In the genomic region with DNA sequence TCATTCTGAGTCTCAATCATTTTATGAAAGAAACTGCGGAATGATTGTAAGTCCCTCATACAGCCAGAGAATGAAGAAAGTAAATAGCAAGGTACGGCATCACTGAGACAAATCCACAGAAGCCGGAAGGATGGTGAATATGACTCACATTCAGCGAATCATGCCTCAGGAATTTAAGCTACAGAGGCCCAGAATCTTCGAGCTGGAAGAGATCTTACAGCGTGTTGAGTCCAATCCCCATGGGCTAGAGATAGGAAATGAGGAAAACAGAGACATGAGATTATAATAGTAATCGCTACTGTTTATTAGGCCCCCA, we compare ENCODE assay signal across 12 cellular contexts.
DNase-seq lines count a peak whose midpoint lies in the region; ATAC-seq and TF ChIP-seq lines count a peak whose summit lies in the region.
"Had no signal": no experiment of that assay in that cellular context is flagged by ENCODE, and none has a peak within 500 bp of the region (broad histone marks: within the 10 kb centered on the region; RNA-seq: fewer than 3 reads in every experiment).

No MANE protein-coding gene starts in this region.

- peak; percentile 93 for DNase-seq in HCT116 (ENCODE audit: low read depth, low spot score)
- peak; percentile 72 for DNase-seq in T1000 (lab: John Stamatoyannopoulos, UW)
- DNase-seq in foreskin melanocyte: peak; percentile 36
- DNase-seq in type B pancreatic cell (ENCODE audit: extremely low spot score, unreplicated experiment): no peak
- no peak for DNase-seq in posterior cingulate gyrus
- no peak for DNase-seq in dorsolateral prefrontal cortex
- DNase-seq in aorta: no peak
- DNase-seq: activated CD4-positive, alpha-beta memory T cell treated with anti-CD3 and anti-CD28 coated beads, Interleukin-2, amount 10 ng/mL, durations not matched to agents 7 days and 5 days; NCI-H1092 treated with DMSO at 0.1 percent for 48 hours; SHP77 had no signal

- TF ChIP-seq CTCF in HCT116 (IDR thresholded peaks at IDR 0.05 in 2 of 3, conservative IDR thresholded peaks at IDR 0.05 in 1 of 3; ENCODE audit: borderline replicate concordance in 1 of 3, insufficient read depth in 1 of 3, low read depth in 2 of 3, low read length in 2 of 3) (no peak), type B pancreatic cell (conservative IDR thresholded peaks at IDR 0.05) (no peak), dorsolateral prefrontal cortex (IDR thresholded peaks at IDR 0.05 in 54 of 56, conservative IDR thresholded peaks at IDR 0.05 in 2 of 56; ENCODE audit: low read depth in 1 of 56, partially characterized antibody in 56 of 56) (no peak)

- WGBS in aorta, 2 donors: 45 to 49% methylated on average over 7 of the region's 7 CpGs

- peak; percentile 35 for TF ChIP-seq POLR2A in HCT116 (IDR thresholded peaks at IDR 0.05; ENCODE audit: borderline replicate concordance, extremely low read depth, insufficient read depth, insufficient read length)

- H3K9me3 Mint-ChIP-seq in type B pancreatic cell: peaks cover 7% of the 10 kb centered on the region
- H3K9me3 Mint-ChIP-seq: activated CD4-positive, alpha-beta memory T cell treated with anti-CD3 and anti-CD28 coated beads, Interleukin-2, amount 10 ng/mL, durations not matched to agents 7 days and 5 days; central memory CD8-positive, alpha-beta T cell had no signal

- H3K27me3 ChIP-seq in HCT116 (ENCODE audit: insufficient read depth, low read length) (no peaks in the 10 kb centered on the region), dorsolateral prefrontal cortex (peaks cover 0 to 2% (median 0%) of the 10 kb centered on the region in 45 donors), aorta (ENCODE audit: control insufficient read depth in 1 of 2, insufficient read depth in 2 of 2, low read length in 1 of 2) (no peaks in the 10 kb centered on the region)

- H3K4me1 ChIP-seq in HCT116 (ENCODE audit: control insufficient read depth in 1 of 2, insufficient read depth in 2 of 2, low read length in 2 of 2) (peaks cover 31 to 59% of the 10 kb centered on the region in 2 experiments), aorta (ENCODE audit: control insufficient read depth in 1 of 2, insufficient read depth in 2 of 2, low read length in 2 of 2) (no peaks in the 10 kb centered on the region)

- H3K4me3 ChIP-seq in HCT116 (replicated peaks in 1 of 2; ENCODE audit: low read depth in 1 of 2, low read length in 2 of 2) (peak overlapping the region in 1 of 2 experiments; percentile 26; a peak in 2 of 4 replicates), dorsolateral prefrontal cortex (no peak overlapping the region), aorta (ENCODE audit: low read length in 2 of 2) (no peak overlapping the region)
- H3K4me3 ChIP-seq: skin epidermis had no signal

- CTCF ChIA-PET in HCT116 (lab: Charles Lee): interaction anchor here (1.0 to 1.4 kb wide), 3 partner anchors 25 to 595 kb away, joined by 3 to 6 read pairs (median 4); no protein-coding TSS in a partner anchor

- H3K9me3 ChIP-seq in HCT116 (ENCODE audit: control insufficient read depth in 1 of 2, insufficient read depth in 1 of 2, low read depth in 1 of 2, low read length in 2 of 2) (peaks cover 0 to 4% of the 10 kb centered on the region in 2 experiments; a peak in 1 of 4 replicates), aorta (ENCODE audit: control insufficient read depth, low read length) (no peaks in the 10 kb centered on the region)

- RAD21 ChIA-PET in HCT116 (lab: Charles Lee; ENCODE audit: low non-redundant PET in 1 of 2, low total read pairs in 2 of 2, uncharacterized antibody in 2 of 2, unreplicated experiment in 2 of 2): interaction anchor here (1.0 to 1.6 kb wide), 3 partner anchors 218 to 595 kb away, joined by 3 to 5 read pairs (median 3); a partner anchor contains a TSS

- H3K36me3 ChIP-seq in HCT116 (ENCODE audit: control insufficient read depth in 1 of 2, insufficient read depth in 2 of 2, low read length in 2 of 2) (no peaks in the 10 kb centered on the region), aorta (ENCODE audit: control insufficient read depth in 1 of 2, insufficient read depth in 2 of 2, low read length in 1 of 2) (no peaks in the 10 kb centered on the region)

- peak overlapping the region; percentile 72 for H3K4me2 ChIP-seq in HCT116 (ENCODE audit: low read length)

- peaks cover 7% of the 10 kb centered on the region for H3K4me1 Mint-ChIP-seq in type B pancreatic cell (ENCODE audit: unreplicated experiment)
- H3K4me1 Mint-ChIP-seq: activated CD4-positive, alpha-beta memory T cell treated with anti-CD3 and anti-CD28 coated beads, Interleukin-2, amount 10 ng/mL, durations not matched to agents 7 days and 5 days; central memory CD8-positive, alpha-beta T cell had no signal

- no peaks in the 10 kb centered on the region for H3K36me3 Mint-ChIP-seq in type B pancreatic cell

- H3K27ac ChIP-seq in HCT116 (ENCODE audit: low read depth, low read length) (peak overlapping the region; percentile 98), dorsolateral prefrontal cortex (no peak overlapping the region), aorta (ENCODE audit: low read depth in 1 of 2, low read length in 2 of 2) (no peak overlapping the region)

- intact Hi-C loops in HCT116 (cut with micrococcal nuclease): loop anchor here (2.0 to 10.0 kb wide), 2 partner anchors 170 to 218 kb away; a partner anchor contains a TSS
- intact Hi-C loops in posterior cingulate gyrus (cut with DNase I): no loop called here
- intact Hi-C loops in dorsolateral prefrontal cortex (cut with DNase I): no loop called here
- intact Hi-C loops in aorta (cut with DNase I): no loop called here

- H3K9me2 ChIP-seq in HCT116 (ENCODE audit: insufficient read depth): no peaks in the 10 kb centered on the region

- H2AFZ ChIP-seq in HCT116 (ENCODE audit: low read depth, low read length, poor library complexity, severe bottlenecking): no peak overlapping the region

- peak; percentile 62 for ATAC-seq in HCT116
- no peak for ATAC-seq in aorta (ENCODE audit: low FRiP score)

- H3K79me2 ChIP-seq in HCT116 (ENCODE audit: insufficient read depth, low read length): no peaks in the 10 kb centered on the region

- TF ChIP-seq RAD21 in HCT116 (IDR thresholded peaks at IDR 0.05; ENCODE audit: low read depth): no peak

- TSS peak; percentile 92 for BruUV-seq in HCT116 (replicated peaks; lab: Mats Ljungman, UMichigan)

- no peaks in the 10 kb centered on the region for H4K20me1 ChIP-seq in HCT116 (ENCODE audit: insufficient read depth)

- POLR2A ChIA-PET in HCT116 (lab: Charles Lee): interaction anchor here (1.0 to 2.1 kb wide), 13 partner anchors 9 to 279 kb away, joined by 3 to 16 read pairs (median 5); a partner anchor contains a TSS

- peak overlapping the region; percentile 64 for H3K9ac ChIP-seq in HCT116 (ENCODE audit: low read length)

- H3K27ac Mint-ChIP-seq in type B pancreatic cell: peak overlapping the region; percentile 28
- H3K27ac Mint-ChIP-seq: activated CD4-positive, alpha-beta memory T cell treated with anti-CD3 and anti-CD28 coated beads, Interleukin-2, amount 10 ng/mL, durations not matched to agents 7 days and 5 days had no signal

- H3K27me3 Mint-ChIP-seq in type B pancreatic cell: no peaks in the 10 kb centered on the region
- H3K27me3 Mint-ChIP-seq: activated CD4-positive, alpha-beta memory T cell treated with anti-CD3 and anti-CD28 coated beads, Interleukin-2, amount 10 ng/mL, durations not matched to agents 7 days and 5 days had no signal

- H3K4me3 Mint-ChIP-seq in type B pancreatic cell: no peak overlapping the region
- H3K4me3 Mint-ChIP-seq: activated CD4-positive, alpha-beta memory T cell treated with anti-CD3 and anti-CD28 coated beads, Interleukin-2, amount 10 ng/mL, durations not matched to agents 7 days and 5 days; central memory CD8-positive, alpha-beta T cell had no signal

TF ChIP-seq in HCT116, 20 proteins besides CTCF, POLR2A, EP300 and RAD21 (continues in another document):
- no peak; the same call in 1 of the 2 replicates for TF ChIP-seq POLR2AphosphoS5 (IDR thresholded peaks at IDR 0.05; ENCODE audit: low read depth, low read length)
- TF ChIP-seq, protein P1, sequence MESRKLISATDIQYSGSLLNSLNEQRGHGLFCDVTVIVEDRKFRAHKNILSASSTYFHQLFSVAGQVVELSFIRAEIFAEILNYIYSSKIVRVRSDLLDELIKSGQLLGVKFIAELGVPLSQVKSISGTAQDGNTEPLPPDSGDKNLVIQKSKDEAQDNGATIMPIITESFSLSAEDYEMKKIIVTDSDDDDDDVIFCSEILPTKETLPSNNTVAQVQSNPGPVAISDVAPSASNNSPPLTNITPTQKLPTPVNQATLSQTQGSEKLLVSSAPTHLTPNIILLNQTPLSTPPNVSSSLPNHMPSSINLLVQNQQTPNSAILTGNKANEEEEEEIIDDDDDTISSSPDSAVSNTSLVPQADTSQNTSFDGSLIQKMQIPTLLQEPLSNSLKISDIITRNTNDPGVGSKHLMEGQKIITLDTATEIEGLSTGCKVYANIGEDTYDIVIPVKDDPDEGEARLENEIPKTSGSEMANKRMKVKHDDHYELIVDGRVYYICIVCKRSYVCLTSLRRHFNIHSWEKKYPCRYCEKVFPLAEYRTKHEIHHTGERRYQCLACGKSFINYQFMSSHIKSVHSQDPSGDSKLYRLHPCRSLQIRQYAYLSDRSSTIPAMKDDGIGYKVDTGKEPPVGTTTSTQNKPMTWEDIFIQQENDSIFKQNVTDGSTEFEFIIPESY (IDR thresholded peaks at IDR 0.05; ENCODE audit: extremely low read depth, insufficient replicate concordance, low read length): no peak
- no peak for TF ChIP-seq ZFX (IDR thresholded peaks at IDR 0.05)
- peak; percentile 98 for TF ChIP-seq FOSL1 (IDR thresholded peaks at IDR 0.05; ENCODE audit: low read depth)
- TF ChIP-seq, protein P2, sequence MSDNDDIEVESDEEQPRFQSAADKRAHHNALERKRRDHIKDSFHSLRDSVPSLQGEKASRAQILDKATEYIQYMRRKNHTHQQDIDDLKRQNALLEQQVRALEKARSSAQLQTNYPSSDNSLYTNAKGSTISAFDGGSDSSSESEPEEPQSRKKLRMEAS (IDR thresholded peaks at IDR 0.05): peak; percentile 53
- TF ChIP-seq JUND (IDR thresholded peaks at IDR 0.05): peak; percentile 96

Comparison
In these comparisons a context has a peak if more than half of its experiments do, and no peak if none do; other contexts are left out.
1. DNase-seq: peak in HCT116 (single experiment), T1000 (single experiment) and foreskin melanocyte (single experiment); none in type B pancreatic cell (single experiment), posterior cingulate gyrus (0 of 10), dorsolateral prefrontal cortex (0 of 10) and aorta (0 of 2).